Comparison of ENCODE assay signal across 2 cellular contexts in genomic region chr18:57447154-57447621, GRCh38.
TF ChIP-seq lines count a peak whose summit lies in the region.

No MANE protein-coding gene starts in this region.

TF ChIP-seq in SK-N-SH, 30 proteins besides CTCF, POLR2A, EP300 and RAD21:
- TF ChIP-seq IRF3 (IDR thresholded peaks at IDR 0.05; ENCODE audit: low read depth, low read length) (no peak), REST (IDR thresholded peaks at IDR 0.05; ENCODE audit: low read depth, low read length) (peak; percentile 93)
TF ChIP-seq in SK-N-SH: peak in this region for 1.

TF ChIP-seq in SK-N-SH treated with all-trans-retinoic acid at 6 μM for 48 hours, 23 proteins besides CTCF, POLR2A, EP300 and RAD21:
- no peak for TF ChIP-seq PATZ1 (CRISPR knock-in tag; IDR thresholded peaks at IDR 0.05; ENCODE audit: borderline replicate concordance)
- TF ChIP-seq ARNTL (CRISPR knock-in tag; IDR thresholded peaks at IDR 0.05; ENCODE audit: borderline replicate concordance, low read depth): no peak
